Comparison of ENCODE assay signal across 8 cellular contexts in the genomic region with DNA sequence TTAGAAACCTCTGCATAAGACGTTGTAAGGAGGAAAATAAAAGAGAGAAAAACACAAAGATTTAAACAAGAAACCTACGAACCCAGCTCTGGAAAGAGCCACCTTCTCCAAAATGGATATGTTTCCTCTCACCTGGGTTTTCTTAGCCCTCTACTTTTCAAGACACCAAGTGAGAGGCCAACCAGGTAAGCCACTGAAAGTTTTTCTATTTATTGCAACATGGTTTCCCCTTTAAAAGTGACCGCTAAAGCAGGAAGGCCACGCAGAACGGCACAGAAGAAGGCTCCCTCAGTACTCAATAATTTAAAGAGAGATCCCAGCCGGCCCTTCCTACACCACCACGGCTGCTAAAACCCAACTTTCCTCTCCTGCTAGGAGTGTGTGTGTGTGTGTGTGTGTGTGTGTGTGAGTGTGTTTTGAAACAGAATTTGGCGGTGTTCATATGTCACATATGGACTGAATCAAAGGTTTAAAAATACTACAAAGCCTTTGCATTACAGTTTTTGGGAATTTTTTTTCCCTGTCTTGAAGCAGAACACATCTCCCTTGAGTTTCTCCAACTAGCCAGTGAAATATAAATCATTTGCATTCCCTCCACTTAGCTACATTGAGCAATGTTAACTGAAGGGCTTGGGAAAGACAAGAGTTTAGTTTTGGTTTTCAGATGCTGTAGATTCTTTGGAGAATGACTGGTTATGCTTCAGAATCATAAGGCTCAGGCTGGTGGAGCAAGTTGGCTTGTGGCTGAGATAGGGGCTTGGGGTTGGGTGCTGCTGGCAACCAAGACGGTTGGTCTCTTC. TPM values are rescaled to one million over a fixed set of nuclear protein-coding genes. Genes with fewer than 3 reads are reported as not detected.
DNase-seq lines count a peak whose midpoint lies in the region; ATAC-seq lines count a peak whose summit lies in the region.

No MANE protein-coding gene starts in this region.

- peaks cover 89% of the 10 kb centered on the region for H3K27me3 Mint-ChIP-seq in central memory CD8-positive, alpha-beta T cell

- H3K27ac ChIP-seq in HUES6 (ENCODE audit: low read depth, low read length) (no peak overlapping the region), mucosa of rectum (ENCODE audit: low read depth in 2 of 2, low read length in 2 of 2) (peak overlapping the region; percentile 74 to 78)

- H3K4me1 Mint-ChIP-seq in central memory CD8-positive, alpha-beta T cell: peaks cover 5% of the 10 kb centered on the region

- in situ Hi-C loops in G401 (cut with HindIII; ENCODE audit: low sequenced_read_pairs): no loop called here

- peaks cover 51% of the 10 kb centered on the region for H3K4me1 ChIP-seq in HUES6 (ENCODE audit: control insufficient read depth, insufficient read depth, low read length)
- peaks cover 8 to 22% of the 10 kb centered on the region in 2 donors for H3K4me1 ChIP-seq in mucosa of rectum (ENCODE audit: control insufficient read depth in 2 of 2, insufficient read depth in 2 of 2, low read length in 2 of 2)

- H3K4me3 ChIP-seq in HUES6 (ENCODE audit: low read depth, low read length): peak overlapping the region; percentile 61
- H3K4me3 ChIP-seq in mucosa of rectum (ENCODE audit: low read length in 2 of 2): peak overlapping the region; percentile 77

- ATAC-seq in central memory CD8-positive, alpha-beta T cell (replicated peaks; ENCODE audit: extremely low read depth, poor library complexity, severe bottlenecking): no peak
- ATAC-seq in HG02840 (IDR thresholded peaks at IDR 0.05; ENCODE audit: low FRiP score, unreplicated experiment) (no peak), HG03432 (IDR thresholded peaks at IDR 0.05; ENCODE audit: unreplicated experiment) (no peak)

- H3K9me3 Mint-ChIP-seq in central memory CD8-positive, alpha-beta T cell: no peaks in the 10 kb centered on the region

- no peaks in the 10 kb centered on the region for H3K36me3 ChIP-seq in HUES6 (ENCODE audit: control insufficient read depth, insufficient read depth, low read length)
- H3K36me3 ChIP-seq in mucosa of rectum (ENCODE audit: control insufficient read depth in 2 of 2, insufficient read depth in 2 of 2, low read length in 2 of 2): no peaks in the 10 kb centered on the region

- H3K4me3 Mint-ChIP-seq in central memory CD8-positive, alpha-beta T cell: peak overlapping the region; percentile 32

- H3K27ac Mint-ChIP-seq in central memory CD8-positive, alpha-beta T cell (ENCODE audit: low read depth): no peak overlapping the region

- H3K27me3 ChIP-seq in HUES6 (ENCODE audit: control insufficient read depth, insufficient read depth, low read length) (peaks cover 54% of the 10 kb centered on the region), mucosa of rectum (ENCODE audit: control insufficient read depth in 2 of 2, insufficient read depth in 2 of 2, low read length in 2 of 2) (peaks cover 29 to 48% of the 10 kb centered on the region in 2 donors)

- H3K9ac ChIP-seq in HUES6 (ENCODE audit: low read length): peak overlapping the region; percentile 90
- H3K9ac ChIP-seq in mucosa of rectum (ENCODE audit: low read depth in 1 of 2, low read length in 2 of 2): peak overlapping the region; percentile 48 to 63

- DNase-seq in AG08396 (ENCODE audit: low spot score) (peak; percentile 64), NCI-H510A treated with DMSO at 0.1 percent for 48 hours (lab: John Stamatoyannopoulos, UW) (no peak), G401 (ENCODE audit: low spot score) (no peak)
- DNase-seq in central memory CD8-positive, alpha-beta T cell (ENCODE audit: low spot score in 2 of 2): no peak

- H3K9me3 ChIP-seq in HUES6 (ENCODE audit: control insufficient read depth, insufficient read depth, low read depth, low read length): no peaks in the 10 kb centered on the region
- H3K9me3 ChIP-seq in mucosa of rectum (ENCODE audit: control insufficient read depth in 2 of 2, low read length in 2 of 2): no peaks in the 10 kb centered on the region

- no peaks in the 10 kb centered on the region for H3K36me3 Mint-ChIP-seq in central memory CD8-positive, alpha-beta T cell (ENCODE audit: insufficient read depth)

RNA-seq across cellular contexts. Expression of a gene that starts 1.1 kb away (rescaled TPM):
- total RNA-seq in G401 (2014; rRNA removed; shearing (Covaris generic)): 5.3 and 7.9 TPM in 2 replicates
